In the genomic region with DNA sequence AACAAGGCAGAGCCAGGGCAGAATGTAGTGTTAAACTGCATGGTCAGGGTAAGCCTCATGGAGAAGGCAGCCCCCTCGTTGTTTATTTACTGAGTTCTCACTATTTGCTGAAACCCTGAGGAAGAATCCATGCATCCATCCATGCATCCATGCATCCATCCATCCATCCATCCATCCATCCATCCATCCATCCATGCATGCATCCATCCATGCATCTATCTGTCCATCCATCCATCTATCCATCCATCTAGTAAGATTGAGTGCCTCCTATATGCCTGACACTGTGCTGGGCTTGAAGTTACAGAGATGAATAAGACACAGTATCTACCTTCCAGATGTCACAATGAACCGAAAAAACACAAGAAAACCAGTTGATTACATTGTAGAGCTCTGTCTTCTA, we compare ENCODE assay signal across 33 cellular contexts.
"Had no signal": no experiment of that assay in that cellular context is flagged by ENCODE, and none has a peak within 500 bp of the region (broad histone marks: within the 10 kb centered on the region; RNA-seq: fewer than 3 reads in every experiment).

No MANE protein-coding gene starts in this region.

- H3K9me3 ChIP-seq: MG63 had no signal

- DNase-seq: Karpas-422, Kasumi-1, MG63, MM.1S, MV-4-11, NCI-H1048, NCI-H1092, NCI-H1092 treated with DMSO at 0.1 percent for 48 hours, NCI-H1105, NCI-H1417, NCI-H1417 treated with DMSO at 0.1 percent for 48 hours, NCI-H1436, NCI-H1436 treated with DMSO at 0.1 percent for 48 hours, NCI-H146, NCI-H1694, NCI-H1694 treated with DMSO at 0.1 percent for 48 hours, NCI-H187, NCI-H187 treated with DMSO at 0.1 percent for 48 hours, NCI-H1930, NCI-H2029, NCI-H2029 treated with DMSO at 0.1 percent for 48 hours, NCI-H2081, NCI-H2081 treated with DMSO at 0.1 percent for 48 hours, NCI-H2107, NCI-H2171, NCI-H2171 treated with DMSO at 0.1 percent for 48 hours, NCI-H2227 treated with DMSO at 0.1 percent for 48 hours, NCI-H226, NCI-H345, NCI-H446, NCI-H446 treated with DMSO at 0.1 percent for 48 hours, NCI-H510A had no signal

- H3K4me3 ChIP-seq: MG63 had no signal

- H3K36me3 ChIP-seq: MG63 had no signal

- H3K9ac ChIP-seq: KMS-11 had no signal

- H3K27ac ChIP-seq: KMS-11 had no signal

- H3K4me2 ChIP-seq: KMS-11 had no signal
